8 cellular contexts compared by ENCODE assay signal in genomic region chr2:70133521-70134348, GRCh38. TPM values are rescaled to one million over a fixed set of nuclear protein-coding genes. Genes with fewer than 3 reads are reported as not detected.
DNase-seq lines count a peak whose midpoint lies in the region; ATAC-seq and TF ChIP-seq lines count a peak whose summit lies in the region.

No MANE protein-coding gene starts in this region.

- no peaks in the 10 kb centered on the region for H3K9me3 ChIP-seq in suprapubic skin

- TF ChIP-seq POLR2A in suprapubic skin (IDR thresholded peaks at IDR 0.05): no peak

- DNase-seq in stimulated activated CD4-positive, alpha-beta T cell treated with anti-CD3 and anti-CD28 coated beads, Interleukin-15, amount 100 ng/mL, for 24 hours: peak; percentile 48
- DNase-seq in stimulated activated CD4-positive, alpha-beta T cell treated with anti-CD3 and anti-CD28 coated beads, Interleukin-2, amount 100 ng/mL, for 24 hours: no peak
- DNase-seq in activated CD4-positive, alpha-beta memory T cell treated with anti-CD3 and anti-CD28 coated beads, Interleukin-2, amount 10 ng/mL, durations not matched to agents 7 days and 5 days: peak; percentile 44
- no peak for DNase-seq in glutamatergic neuron
- DNase-seq in suprapubic skin (ENCODE audit: low spot score in 2 of 2): no peak
- no peak for DNase-seq in WTC11 (ENCODE audit: low spot score)

- H3K27ac Mint-ChIP-seq in activated CD4-positive, alpha-beta memory T cell treated with anti-CD3 and anti-CD28 coated beads, Interleukin-2, amount 10 ng/mL, durations not matched to agents 7 days and 5 days: peak overlapping the region; percentile 94
- H3K27ac Mint-ChIP-seq in glutamatergic neuron (ENCODE audit: unreplicated experiment): peak overlapping the region; percentile 90
- H3K27ac Mint-ChIP-seq in WTC11: no peak overlapping the region; the same call in 1 of the 2 replicates

- POLR2A ChIA-PET in activated CD4-positive, alpha-beta memory T cell treated with anti-CD3 and anti-CD28 coated beads, Interleukin-2, amount 10 ng/mL, durations not matched to agents 7 days and 5 days (lab: Charles Lee): interaction anchor here (1.0 to 23.3 kb wide), 19 partner anchors 8 to 489 kb away, joined by 3 to 856 read pairs (median 16); partner anchors contain the start of genes C2orf42, MXD1, PCBP1 and SNRPG
- POLR2A ChIA-PET in WTC11 (lab: Charles Lee): interaction anchor here (1.3 kb wide), 1 partner anchor 8 kb away, joined by 3 read pairs; no protein-coding TSS in a partner anchor

- H3K27ac ChIP-seq in suprapubic skin: peak overlapping the region; percentile 90

- CTCF ChIA-PET in activated CD4-positive, alpha-beta memory T cell treated with anti-CD3 and anti-CD28 coated beads, Interleukin-2, amount 10 ng/mL, durations not matched to agents 7 days and 5 days (lab: Charles Lee): interaction anchor here (0.7 to 13.1 kb wide), 9 partner anchors 9 to 494 kb away, joined by 3 to 147 read pairs (median 9); partner anchors contain the start of genes MXD1 and PCBP1
- CTCF ChIA-PET in WTC11 (lab: Charles Lee): interaction anchor here (1.3 to 2.1 kb wide), 2 partner anchors 10 to 63 kb away, joined by 4 to 6 read pairs; no protein-coding TSS in a partner anchor

- TF ChIP-seq CTCF in glutamatergic neuron (IDR thresholded peaks at IDR 0.05; ENCODE audit: partially characterized antibody, unreplicated experiment) (no peak), suprapubic skin (IDR thresholded peaks at IDR 0.05) (no peak), WTC11 (IDR thresholded peaks at IDR 0.05) (no peak)

- H3K36me3 ChIP-seq in suprapubic skin: no peaks in the 10 kb centered on the region

- H3K36me3 Mint-ChIP-seq in activated CD4-positive, alpha-beta memory T cell treated with anti-CD3 and anti-CD28 coated beads, Interleukin-2, amount 10 ng/mL, durations not matched to agents 7 days and 5 days (ENCODE audit: low read depth): peaks cover 4% of the 10 kb centered on the region
- H3K36me3 Mint-ChIP-seq in glutamatergic neuron (ENCODE audit: unreplicated experiment) (no peaks in the 10 kb centered on the region), WTC11 (no peaks in the 10 kb centered on the region)

- no peak for TF ChIP-seq EP300 in suprapubic skin (IDR thresholded peaks at IDR 0.05)

- H3K27me3 Mint-ChIP-seq in activated CD4-positive, alpha-beta memory T cell treated with anti-CD3 and anti-CD28 coated beads, Interleukin-2, amount 10 ng/mL, durations not matched to agents 7 days and 5 days: no peaks in the 10 kb centered on the region
- H3K27me3 Mint-ChIP-seq in glutamatergic neuron (ENCODE audit: unreplicated experiment): peaks cover 1% of the 10 kb centered on the region
- H3K27me3 Mint-ChIP-seq in WTC11 (ENCODE audit: low read depth): no peaks in the 10 kb centered on the region

- H3K4me3 Mint-ChIP-seq in activated CD4-positive, alpha-beta memory T cell treated with anti-CD3 and anti-CD28 coated beads, Interleukin-2, amount 10 ng/mL, durations not matched to agents 7 days and 5 days: peak overlapping the region; percentile 72
- H3K4me3 Mint-ChIP-seq in glutamatergic neuron (ENCODE audit: unreplicated experiment): peak overlapping the region; percentile 66
- H3K4me3 Mint-ChIP-seq in WTC11: no peak overlapping the region

- no peak overlapping the region for H3K4me3 ChIP-seq in suprapubic skin

- WGBS in suprapubic skin: 53% methylated on average over 10 of the region's 10 CpGs

- no peak for ATAC-seq in HG03135 (IDR thresholded peaks at IDR 0.05; ENCODE audit: unreplicated experiment)
- ATAC-seq in WTC11: no peak
- no peak for ATAC-seq in GM21786 (IDR thresholded peaks at IDR 0.05; ENCODE audit: unreplicated experiment)

- peaks cover 74% of the 10 kb centered on the region for H3K4me1 Mint-ChIP-seq in activated CD4-positive, alpha-beta memory T cell treated with anti-CD3 and anti-CD28 coated beads, Interleukin-2, amount 10 ng/mL, durations not matched to agents 7 days and 5 days
- H3K4me1 Mint-ChIP-seq in glutamatergic neuron (ENCODE audit: low read depth, unreplicated experiment): peaks cover 38% of the 10 kb centered on the region
- peaks cover 37% of the 10 kb centered on the region for H3K4me1 Mint-ChIP-seq in WTC11

- H3K9me3 Mint-ChIP-seq in activated CD4-positive, alpha-beta memory T cell treated with anti-CD3 and anti-CD28 coated beads, Interleukin-2, amount 10 ng/mL, durations not matched to agents 7 days and 5 days: no peaks in the 10 kb centered on the region
- peaks cover 8% of the 10 kb centered on the region for H3K9me3 Mint-ChIP-seq in glutamatergic neuron (ENCODE audit: unreplicated experiment)
- H3K9me3 Mint-ChIP-seq in WTC11: no peaks in the 10 kb centered on the region

- no peaks in the 10 kb centered on the region for H3K27me3 ChIP-seq in suprapubic skin

- peaks cover 56% of the 10 kb centered on the region for H3K4me1 ChIP-seq in suprapubic skin

TF ChIP-seq in WTC11, 78 proteins besides CTCF, POLR2A, EP300 and RAD21:
- TF ChIP-seq NR2C2 (CRISPR knock-in tag; IDR thresholded peaks at IDR 0.05): no peak
- TF ChIP-seq ZNF416 (CRISPR knock-in tag; IDR thresholded peaks at IDR 0.05): no peak
- TF ChIP-seq ATF2 (CRISPR knock-in tag; IDR thresholded peaks at IDR 0.05; ENCODE audit: borderline replicate concordance, low read depth): no peak
- no peak for TF ChIP-seq RORB (CRISPR knock-in tag; IDR thresholded peaks at IDR 0.05)

RNA-seq across cellular contexts. Expression of gene PCBP1, which starts 46.5 kb away (rescaled TPM):
- 100 to 1,000 TPM; 475 to 483 TPM for total RNA-seq in activated CD4-positive, alpha-beta memory T cell treated with anti-CD3 and anti-CD28 coated beads, Interleukin-2, amount 10 ng/mL, durations not matched to agents 7 days and 5 days
- 301 TPM for total RNA-seq in glutamatergic neuron (ENCODE audit: unreplicated experiment)
- 100 to 1,000 TPM; 189 to 236 (median 222) TPM for total RNA-seq in suprapubic skin
- 489 to 528 TPM (median 518 TPM) in 3 replicates for total RNA-seq in WTC11 (2021)

RNA-seq across cellular contexts. Expression of gene C2orf42, which starts 57.1 kb away (rescaled TPM):
- 10 to 100 TPM; 28.8 to 32.2 TPM for total RNA-seq in activated CD4-positive, alpha-beta memory T cell treated with anti-CD3 and anti-CD28 coated beads, Interleukin-2, amount 10 ng/mL, durations not matched to agents 7 days and 5 days
- total RNA-seq in glutamatergic neuron (ENCODE audit: unreplicated experiment) (11.0 TPM), suprapubic skin (10 to 100 TPM; 12.4 to 21.6 (median 15.3) TPM), WTC11 (2021) (6.8 to 13.1 TPM (median 10.2 TPM) in 3 replicates)

Comparison
In these comparisons a context has a peak if more than half of its experiments do, and no peak if none do; other contexts are left out.
1. DNase-seq: peak in stimulated activated CD4-positive, alpha-beta T cell treated with anti-CD3 and anti-CD28 coated beads, Interleukin-15, amount 100 ng/mL, for 24 hours (single experiment) and activated CD4-positive, alpha-beta memory T cell treated with anti-CD3 and anti-CD28 coated beads, Interleukin-2, amount 10 ng/mL, durations not matched to agents 7 days and 5 days (single experiment); none in stimulated activated CD4-positive, alpha-beta T cell treated with anti-CD3 and anti-CD28 coated beads, Interleukin-2, amount 100 ng/mL, for 24 hours (0 of 2), glutamatergic neuron (single experiment), suprapubic skin (0 of 2) and WTC11 (single experiment).